Comparison of ENCODE assay signal across 8 cellular contexts in the genomic region with DNA sequence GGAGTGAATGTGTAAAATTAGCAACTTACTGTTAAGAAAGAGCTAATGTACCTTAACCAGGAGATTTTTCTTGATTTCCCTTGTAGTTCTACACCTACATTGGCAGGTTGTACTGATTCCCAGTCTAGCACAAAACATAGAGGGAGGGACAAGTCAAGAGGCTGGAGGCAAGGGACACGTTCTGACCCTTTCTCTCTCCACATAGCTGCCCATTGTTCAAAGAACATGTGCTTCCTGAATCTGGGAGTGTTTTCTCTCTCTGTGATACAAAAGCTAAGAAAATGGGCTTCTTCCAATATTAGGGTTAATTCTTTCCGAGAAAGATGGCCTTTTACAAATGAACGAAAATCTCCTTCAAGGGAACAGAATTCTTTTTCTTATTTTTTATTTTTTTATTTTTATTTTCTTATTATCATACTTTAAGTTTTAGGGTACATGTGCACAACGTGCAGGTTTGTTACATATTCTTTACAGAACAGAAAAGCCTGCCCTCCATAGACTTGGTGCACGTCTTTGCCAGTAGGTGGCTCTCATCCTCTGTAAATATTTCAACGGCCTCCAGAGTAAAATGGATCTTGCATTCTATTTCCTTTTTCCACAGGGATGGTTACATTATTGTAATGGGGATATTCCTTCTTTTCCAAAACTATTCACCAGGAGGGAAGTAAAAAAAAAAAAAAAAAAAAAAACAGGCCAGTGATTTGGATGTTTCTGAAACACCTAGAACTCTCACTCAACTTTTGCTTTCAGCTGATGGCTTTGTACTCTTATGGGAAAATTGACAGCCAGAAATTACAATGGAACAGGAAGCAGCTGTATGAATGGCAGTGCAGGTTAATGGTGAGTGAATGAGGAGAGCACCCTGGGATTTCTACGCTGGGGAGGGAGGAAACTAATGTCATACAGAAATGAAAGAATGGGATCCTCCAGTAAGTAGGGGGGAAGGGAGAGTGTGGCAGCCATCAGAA. TPM values are rescaled to one million over a fixed set of nuclear protein-coding genes. Genes with fewer than 3 reads are reported as not detected.
DNase-seq lines count a peak whose midpoint lies in the region; ATAC-seq and TF ChIP-seq lines count a peak whose summit lies in the region.

No MANE protein-coding gene starts in this region.

- no peak overlapping the region for H3K4me3 ChIP-seq in SU-DHL-6 (ENCODE audit: insufficient read depth, low read length, poor library complexity, severe bottlenecking)
- no peak overlapping the region for H3K4me3 ChIP-seq in epithelial cell of esophagus (ENCODE audit: low read length)

- H3F3A ChIP-seq in SU-DHL-6 (ENCODE audit: insufficient read depth): no peaks in the 10 kb centered on the region

- no peaks in the 10 kb centered on the region for H3K27me3 ChIP-seq in SU-DHL-6 (ENCODE audit: low read length)

- no peaks in the 10 kb centered on the region for H3K36me3 ChIP-seq in SU-DHL-6 (ENCODE audit: low read length)

- no peaks in the 10 kb centered on the region for H3K9me3 Mint-ChIP-seq in naive B cell

- no peaks in the 10 kb centered on the region for H3K36me3 Mint-ChIP-seq in naive B cell

- H3K27ac ChIP-seq in SU-DHL-6 (ENCODE audit: low read depth, low read length): no peak overlapping the region

- H3K9me3 ChIP-seq in SU-DHL-6 (ENCODE audit: insufficient read depth, low read length): no peaks in the 10 kb centered on the region

- ATAC-seq in GM21423 (IDR thresholded peaks at IDR 0.05; ENCODE audit: unreplicated experiment): peak; percentile 77
- ATAC-seq in naive B cell (ENCODE audit: low read depth in 2 of 2): peak; percentile 43 to 67
- no peak for ATAC-seq in GM19455 (IDR thresholded peaks at IDR 0.05; ENCODE audit: unreplicated experiment)

- H3K4me3 Mint-ChIP-seq in naive B cell: no peak overlapping the region

- no peaks in the 10 kb centered on the region for H3K9me2 ChIP-seq in SU-DHL-6 (replicated peaks; ENCODE audit: insufficient read depth, low read length)

- TF ChIP-seq CTCF in SU-DHL-6 (IDR thresholded peaks at IDR 0.05; ENCODE audit: insufficient read depth, low read length, poor library complexity, severe bottlenecking) (peak; percentile 78), epithelial cell of esophagus (IDR thresholded peaks at IDR 0.05; ENCODE audit: insufficient read depth, low read depth, low read length, missing control alignments) (peak; percentile 71)

- no peak overlapping the region for H3K9ac ChIP-seq in SU-DHL-6 (ENCODE audit: low read length)

- H3K4me2 ChIP-seq in SU-DHL-6 (ENCODE audit: low read depth, low read length, poor library complexity, severe bottlenecking): no peak overlapping the region

- H3K79me2 ChIP-seq in SU-DHL-6 (ENCODE audit: insufficient read depth, low read length): no peaks in the 10 kb centered on the region

- H4K20me1 ChIP-seq in SU-DHL-6 (ENCODE audit: low read depth, low read length): no peaks in the 10 kb centered on the region

- peaks cover 0 to 12% (median 4%) of the 10 kb centered on the region in 3 donors for H3K27me3 Mint-ChIP-seq in naive B cell

- peaks cover 3 to 7% (median 6%) of the 10 kb centered on the region in 3 donors for H3K4me1 Mint-ChIP-seq in naive B cell

- no peak overlapping the region for H2AFZ ChIP-seq in SU-DHL-6 (ENCODE audit: low read depth, low read length, severe bottlenecking)

- H3K27ac Mint-ChIP-seq in naive B cell: peak overlapping the region in 1 of 6 donors; percentile 28

- peak; percentile 58 for DNase-seq in EH (ENCODE audit: low read depth)
- peak; percentile 67 for DNase-seq in LoVo (ENCODE audit: low spot score)
- DNase-seq in epithelial cell of esophagus (ENCODE audit: low read depth): peak; percentile 54
- peak; percentile 18 for DNase-seq in naive B cell
- DNase-seq in islet precursor cell: no peak

RNA-seq across cellular contexts. Expression of gene IFNA5, which starts 13.1 kb away (rescaled TPM):
- not detected for polyA plus RNA-seq in naive B cell (ENCODE audit: low read depth in 6 of 6)

RNA-seq across cellular contexts. Expression of gene KLHL9, which starts 17.0 kb away (rescaled TPM):
- polyA plus RNA-seq in naive B cell (ENCODE audit: low read depth in 6 of 6): 10 to 100 TPM in 1 of 6 donors, 1 to 10 TPM in 5; 5.0 to 10.4 (median 6.2) TPM

RNA-seq across cellular contexts. Expression of gene IFNA6, which starts 32.4 kb away (rescaled TPM):
- not detected for polyA plus RNA-seq in naive B cell (ENCODE audit: low read depth in 6 of 6)

RNA-seq across cellular contexts. Expression of gene IFNA13, which starts 49.6 kb away (rescaled TPM):
- polyA plus RNA-seq in naive B cell (ENCODE audit: low read depth in 6 of 6): not detected
